Comparison of ENCODE assay signal across 19 cellular contexts in genomic region chr11:4098026-4098621, GRCh38.
"Had no signal": no experiment of that assay in that cellular context is flagged by ENCODE, and none has a peak within 500 bp of the region (broad histone marks: within the 10 kb centered on the region; RNA-seq: fewer than 3 reads in every experiment).

No MANE protein-coding gene starts in this region.

- H3K27ac Mint-ChIP-seq: activated CD4-positive, alpha-beta T cell treated with anti-CD3 and anti-CD28 coated beads for 36 hours; natural killer cell treated with Interleukin-12 subunit alpha and Interleukin-12 subunit beta and Interleukin-15 and Interleukin-18, amount 100 ng/mL, for 72 hours; stimulated activated memory B cell treated with anti-CD40 and anti-IgM and Interleukin-4, amounts not matched to agents 10 μg/mL and 1 μg/mL and 100 μg/mL, for 72 hours; type B pancreatic cell; WTC11 had no signal

- DNase-seq: activated CD4-positive, alpha-beta memory T cell treated with anti-CD3 and anti-CD28 coated beads, Interleukin-2, amount 10 ng/mL, durations not matched to agents 7 days and 5 days; activated CD4-positive, alpha-beta T cell treated with anti-CD3 and anti-CD28 coated beads for 36 hours; activated CD8-positive, alpha-beta memory T cell treated with anti-CD3 and anti-CD28 coated beads, Interleukin-2, amount 10 ng/mL, durations not matched to agents 7 days and 5 days; activated naive CD4-positive, alpha-beta T cell treated with anti-CD3 and anti-CD28 coated beads, Interleukin-2, amount 10 ng/mL, durations not matched to agents 7 days and 5 days; cortex of kidney; heart left ventricle; kidney; nucleus accumbens; spleen; stimulated activated CD4-positive, alpha-beta T cell treated with anti-CD3 and anti-CD28 coated beads, Interleukin-4, amount 100 ng/mL, for 4 hours; testis had no signal

- H3K27me3 ChIP-seq: ascending aorta, gastroesophageal sphincter, heart left ventricle, spleen, testis had no signal

- H3K4me3 Mint-ChIP-seq: activated CD4-positive, alpha-beta memory T cell treated with anti-CD3 and anti-CD28 coated beads, Interleukin-2, amount 10 ng/mL, durations not matched to agents 7 days and 5 days; activated CD4-positive, alpha-beta T cell treated with anti-CD3 and anti-CD28 coated beads for 36 hours; activated CD8-positive, alpha-beta memory T cell treated with anti-CD3 and anti-CD28 coated beads, Interleukin-2, amount 10 ng/mL, durations not matched to agents 7 days and 5 days; mesothelial cell of epicardium; natural killer cell treated with Interleukin-12 subunit alpha and Interleukin-12 subunit beta and Interleukin-15 and Interleukin-18, amount 100 ng/mL, for 72 hours; stimulated activated memory B cell treated with anti-CD40 and anti-IgM and Interleukin-4, amounts not matched to agents 10 μg/mL and 1 μg/mL and 100 μg/mL, for 72 hours had no signal

- H3K4me3 ChIP-seq: ascending aorta, gastroesophageal sphincter, heart left ventricle, spleen, testis had no signal

- H3K27me3 Mint-ChIP-seq: activated CD4-positive, alpha-beta memory T cell treated with anti-CD3 and anti-CD28 coated beads, Interleukin-2, amount 10 ng/mL, durations not matched to agents 7 days and 5 days; activated CD4-positive, alpha-beta T cell treated with anti-CD3 and anti-CD28 coated beads for 36 hours; activated CD8-positive, alpha-beta memory T cell treated with anti-CD3 and anti-CD28 coated beads, Interleukin-2, amount 10 ng/mL, durations not matched to agents 7 days and 5 days; activated naive CD4-positive, alpha-beta T cell treated with anti-CD3 and anti-CD28 coated beads, Interleukin-2, amount 10 ng/mL, durations not matched to agents 7 days and 5 days; natural killer cell treated with Interleukin-12 subunit alpha and Interleukin-12 subunit beta and Interleukin-15 and Interleukin-18, amount 100 ng/mL, for 72 hours; stimulated activated memory B cell treated with anti-CD40 and anti-IgM and Interleukin-4, amounts not matched to agents 10 μg/mL and 1 μg/mL and 100 μg/mL, for 72 hours; type B pancreatic cell had no signal

- H3K27ac ChIP-seq: ascending aorta, gastroesophageal sphincter, heart left ventricle, spleen, testis had no signal

- H3K9me3 Mint-ChIP-seq: activated CD4-positive, alpha-beta memory T cell treated with anti-CD3 and anti-CD28 coated beads, Interleukin-2, amount 10 ng/mL, durations not matched to agents 7 days and 5 days; activated naive CD4-positive, alpha-beta T cell treated with anti-CD3 and anti-CD28 coated beads, Interleukin-2, amount 10 ng/mL, durations not matched to agents 7 days and 5 days; mesothelial cell of epicardium; natural killer cell treated with Interleukin-12 subunit alpha and Interleukin-12 subunit beta and Interleukin-15 and Interleukin-18, amount 100 ng/mL, for 72 hours; stimulated activated memory B cell treated with anti-CD40 and anti-IgM and Interleukin-4, amounts not matched to agents 10 μg/mL and 1 μg/mL and 100 μg/mL, for 72 hours; type B pancreatic cell; WTC11 had no signal

- ATAC-seq: activated CD4-positive, alpha-beta T cell treated with anti-CD3 and anti-CD28 coated beads for 36 hours; activated CD8-positive, alpha-beta memory T cell treated with anti-CD3 and anti-CD28 coated beads, Interleukin-2, amount 10 ng/mL, durations not matched to agents 7 days and 5 days; gastroesophageal sphincter; heart left ventricle; left lobe of liver; natural killer cell treated with Interleukin-12 subunit alpha and Interleukin-12 subunit beta and Interleukin-15 and Interleukin-18, amount 100 ng/mL, for 72 hours; stimulated activated memory B cell treated with anti-CD40 and anti-IgM and Interleukin-4, amounts not matched to agents 10 μg/mL and 1 μg/mL and 100 μg/mL, for 72 hours; WTC11 had no signal

- H3K9me3 ChIP-seq: ascending aorta, gastroesophageal sphincter, heart left ventricle, spleen, testis had no signal
